Comparison of ENCODE assay signal across 15 cellular contexts in genomic region chrX:19563746-19564145, GRCh38. TPM values are rescaled to one million over a fixed set of nuclear protein-coding genes. Genes with fewer than 3 reads are reported as not detected.
A peak's percentile ranks its signal among the peaks of the same experiment; 100 is the strongest.
DNase-seq lines count a peak whose midpoint lies in the region; ATAC-seq and TF ChIP-seq lines count a peak whose summit lies in the region.
"Had no signal": no experiment of that assay in that cellular context is flagged by ENCODE, and none has a peak within 500 bp of the region (broad histone marks: within the 10 kb centered on the region; RNA-seq: fewer than 3 reads in every experiment).

No MANE protein-coding gene starts in this region.

- no peaks in the 10 kb centered on the region for H3K27me3 Mint-ChIP-seq in osteocyte (ENCODE audit: unreplicated experiment)

- H3K36me3 Mint-ChIP-seq in osteocyte (ENCODE audit: unreplicated experiment): peaks cover 11% of the 10 kb centered on the region

- no peaks in the 10 kb centered on the region for H3K27me3 ChIP-seq in esophagus muscularis mucosa

- H3K27ac ChIP-seq in esophagus muscularis mucosa (replicated peaks in 1 of 4): no peak overlapping the region
- H3K27ac ChIP-seq: SK-N-MC had no signal

- no peak for TF ChIP-seq POLR2A in esophagus muscularis mucosa (IDR thresholded peaks at IDR 0.05; ENCODE audit: low read depth)

- ATAC-seq in GM21619 (IDR thresholded peaks at IDR 0.05; ENCODE audit: unreplicated experiment) (peak; percentile 31), HG03571 (IDR thresholded peaks at IDR 0.05; ENCODE audit: unreplicated experiment) (peak; percentile 37), HG03108 (IDR thresholded peaks at IDR 0.05; ENCODE audit: unreplicated experiment) (no peak)

- H3K36me3 ChIP-seq in esophagus muscularis mucosa: no peaks in the 10 kb centered on the region

- 90% methylated on average over 6 of the region's 6 CpGs for WGBS in esophagus muscularis mucosa

- no peaks in the 10 kb centered on the region for H3K9me3 Mint-ChIP-seq in osteocyte (ENCODE audit: unreplicated experiment)

- H3K4me3 ChIP-seq in esophagus muscularis mucosa: no peak overlapping the region
- H3K4me3 ChIP-seq: SK-N-MC had no signal

- H3K4me3 Mint-ChIP-seq in osteocyte (ENCODE audit: unreplicated experiment): no peak overlapping the region

- no peak for TF ChIP-seq CTCF in osteocyte (IDR thresholded peaks at IDR 0.05)
- TF ChIP-seq CTCF in esophagus muscularis mucosa (IDR thresholded peaks at IDR 0.05): no peak

- no peaks in the 10 kb centered on the region for H3K9me3 ChIP-seq in esophagus muscularis mucosa

- intact Hi-C loops in esophagus muscularis mucosa (cut with DNase I): no loop called here

- DNase-seq in activated naive CD4-positive, alpha-beta T cell treated with Interleukin-2 at 50 U/mL for 16 hours: peak; percentile 4
- DNase-seq in activated naive CD4-positive, alpha-beta T cell (lab: John Stamatoyannopoulos, UW): no peak
- DNase-seq in osteocyte (ENCODE audit: extremely low spot score, unreplicated experiment) (peak; percentile 51), DMS79 treated with DMSO at 0.1 percent for 48 hours (lab: John Stamatoyannopoulos, UW) (no peak), esophagus muscularis mucosa (ENCODE audit: extremely low spot score) (no peak)
- DNase-seq: activated CD4-positive, alpha-beta T cell treated with anti-CD3 and anti-CD28 coated beads for 1 hour; amygdala; effector CD4-positive, alpha-beta T cell; GF-D8; NCI-H510A treated with DMSO at 0.1 percent for 48 hours; stimulated activated CD4-positive, alpha-beta T cell treated with anti-CD3 and anti-CD28 coated beads, Interleukin-1b, Interleukin-23, amount 100 ng/mL, for 48 hours had no signal

- peaks cover 10% of the 10 kb centered on the region for H3K4me1 Mint-ChIP-seq in osteocyte (ENCODE audit: unreplicated experiment)

- H3K27ac Mint-ChIP-seq in osteocyte (ENCODE audit: unreplicated experiment): no peak overlapping the region

- TF ChIP-seq EP300 in esophagus muscularis mucosa (IDR thresholded peaks at IDR 0.05): no peak

- no peaks in the 10 kb centered on the region for H3K4me1 ChIP-seq in esophagus muscularis mucosa

RNA-seq across cellular contexts. Expression of gene MAP3K15, which starts 48.4 kb away (rescaled TPM):
- total RNA-seq in osteocyte (0.68 TPM in 1 of 2 replicates, not detected in the other), esophagus muscularis mucosa (under 1 TPM in 2 of 4 donors, not detected in 2; 0.13 to 0.33 TPM)

Comparison
In these comparisons a context has a peak if more than half of its experiments do, and no peak if none do; other contexts are left out.
1. DNase-seq: peak in activated naive CD4-positive, alpha-beta T cell treated with Interleukin-2 at 50 U/mL for 16 hours (single experiment) and osteocyte (single experiment); none in activated naive CD4-positive, alpha-beta T cell (0 of 4), DMS79 treated with DMSO at 0.1 percent for 48 hours (single experiment) and esophagus muscularis mucosa (single experiment).